In the genomic region with DNA sequence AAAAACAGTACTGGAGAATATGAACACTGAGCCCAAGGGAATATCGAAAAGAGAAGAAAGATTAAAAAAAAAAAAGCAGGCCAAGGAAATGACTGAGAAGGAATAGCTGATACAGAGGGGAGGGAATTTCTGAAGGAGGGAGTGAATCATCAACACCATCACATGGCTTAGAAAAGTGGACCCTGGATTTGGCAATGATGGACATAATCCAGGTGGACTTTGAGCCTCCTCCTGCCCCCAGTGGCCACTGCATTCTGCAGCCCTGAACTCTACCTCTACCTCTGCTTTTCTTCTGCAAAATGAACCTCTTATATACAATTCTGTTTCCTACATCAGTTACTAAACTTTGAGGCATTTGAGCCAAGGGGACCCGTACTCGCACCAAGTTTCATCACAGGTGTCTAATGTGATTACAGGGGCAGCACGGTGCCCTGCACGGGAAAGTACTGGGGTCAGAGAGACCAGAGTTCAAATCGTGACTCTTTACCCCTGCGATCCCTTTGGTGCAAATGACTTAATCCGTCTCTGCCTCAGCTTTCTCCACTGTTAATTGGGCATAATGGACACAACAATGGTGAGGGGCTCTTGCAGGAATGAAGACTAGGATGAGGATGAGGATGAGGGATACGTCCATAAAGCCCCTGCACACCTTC, we compare ENCODE assay signal across 8 cellular contexts. TPM values are rescaled to one million over a fixed set of nuclear protein-coding genes. Genes with fewer than 3 reads are reported as not detected.
DNase-seq lines count a peak whose midpoint lies in the region; ATAC-seq and TF ChIP-seq lines count a peak whose summit lies in the region.

No MANE protein-coding gene starts in this region.

- H3K9me3 ChIP-seq in BLaER1 treated with 17β-estradiol and CSF1 and Interleukin-3, amounts not matched to agents 10 nM and 100 nM (replicated peaks in 1 of 11) = no peaks in the 10 kb centered on the region
- H3K9me3 ChIP-seq in mucosa of descending colon = no peaks in the 10 kb centered on the region

- peaks cover 13% of the 10 kb centered on the region for H3K36me3 Mint-ChIP-seq in MCF 10A (ENCODE audit: insufficient read depth, unreplicated experiment)

- ATAC-seq in mucosa of descending colon = peak; percentile 49

- no peaks in the 10 kb centered on the region for H3K27me3 Mint-ChIP-seq in MCF 10A (ENCODE audit: insufficient read depth, unreplicated experiment)

- H3K4me3 ChIP-seq in BLaER1 treated with 17β-estradiol and CSF1 and Interleukin-3, amounts not matched to agents 10 nM and 100 nM = peak overlapping the region; percentile 64 to 80 (median 71); a peak in 16 of 20 replicates
- peak overlapping the region; percentile 80 for H3K4me3 ChIP-seq in mucosa of descending colon

- DNase-seq in HuH-7 (ENCODE audit: low spot score) = peak; percentile 27
- DNase-seq in MCF 10A (ENCODE audit: unreplicated experiment) = peak; percentile 82
- DNase-seq in mucosa of descending colon = peak in 2 of 3 donors; percentile 31 to 34
- DNase-seq in amygdala (lab: John Stamatoyannopoulos, UW) = no peak
- DNase-seq in OCI-M2 (lab: John Stamatoyannopoulos, UW; ENCODE audit: unreplicated experiment) = no peak
- no peak for DNase-seq in KG1 (lab: John Stamatoyannopoulos, UW)
- DNase-seq in NCI-H446 treated with DMSO at 0.1 percent for 48 hours (lab: John Stamatoyannopoulos, UW) = no peak

- H3K4me1 Mint-ChIP-seq in MCF 10A (ENCODE audit: insufficient read depth, unreplicated experiment) = peaks cover 48% of the 10 kb centered on the region

- peak overlapping the region in 3 of 11 experiments; percentile 79 to 82 (median 79); a peak in 5 of 22 replicates for H3K9ac ChIP-seq in BLaER1 treated with 17β-estradiol and CSF1 and Interleukin-3, amounts not matched to agents 10 nM and 100 nM

- BruUV-seq in MCF 10A (replicated peaks; lab: Mats Ljungman, UMichigan) = TSS peak; percentile 20

- peaks cover 5 to 17% (median 14%) of the 10 kb centered on the region in 10 experiments; a peak in 18 of 20 replicates for H3K4me1 ChIP-seq in BLaER1 treated with 17β-estradiol and CSF1 and Interleukin-3, amounts not matched to agents 10 nM and 100 nM
- peaks cover 12% of the 10 kb centered on the region for H3K4me1 ChIP-seq in mucosa of descending colon (ENCODE audit: low read depth)

- no peaks in the 10 kb centered on the region for H3K9me3 Mint-ChIP-seq in MCF 10A (ENCODE audit: unreplicated experiment)

- peak overlapping the region; percentile 58 for H3K27ac Mint-ChIP-seq in MCF 10A (ENCODE audit: low read depth, unreplicated experiment)

- TF ChIP-seq CTCF in MCF 10A (IDR thresholded peaks at IDR 0.05; ENCODE audit: unreplicated experiment) (no peak), mucosa of descending colon (IDR thresholded peaks at IDR 0.05) (no peak)

- H4K20me1 ChIP-seq in BLaER1 treated with 17β-estradiol and CSF1 and Interleukin-3, amounts not matched to agents 10 nM and 100 nM = no peaks in the 10 kb centered on the region

- POLR2A ChIA-PET in MCF 10A (lab: Yijun Ruan, JAX) = interaction anchor here (0.6 to 1.9 kb wide), 5 partner anchors 8 to 344 kb away, joined by 3 to 16 read pairs (median 4); a partner anchor contains a TSS

- H3K27ac ChIP-seq in BLaER1 treated with 17β-estradiol and CSF1 and Interleukin-3, amounts not matched to agents 10 nM and 100 nM = no peak overlapping the region

- H3K36me3 ChIP-seq in BLaER1 treated with 17β-estradiol and CSF1 and Interleukin-3, amounts not matched to agents 10 nM and 100 nM = peaks cover 0 to 17% (median 5%) of the 10 kb centered on the region in 11 experiments; a peak in 9 of 22 replicates
- no peaks in the 10 kb centered on the region for H3K36me3 ChIP-seq in mucosa of descending colon (ENCODE audit: low read depth)

- H3K27me3 ChIP-seq in BLaER1 treated with 17β-estradiol and CSF1 and Interleukin-3, amounts not matched to agents 10 nM and 100 nM = peaks cover 0 to 14% (median 9%) of the 10 kb centered on the region in 11 experiments; a peak in 9 of 22 replicates

- intact Hi-C loops in MCF 10A (cut with micrococcal nuclease) = loop anchor here (5.0 kb wide), 3 partner anchors 73 to 328 kb away; a partner anchor contains a TSS
- intact Hi-C loops in mucosa of descending colon (cut with DNase I, micrococcal nuclease) = no loop called here

- CTCF ChIA-PET in MCF 10A (lab: Yijun Ruan, JAX) = interaction anchor here (0.7 to 2.0 kb wide), 7 partner anchors 9 to 682 kb away, joined by 3 to 9 read pairs (median 4); no protein-coding TSS in a partner anchor

- H3K4me3 Mint-ChIP-seq in MCF 10A (ENCODE audit: unreplicated experiment) = peak overlapping the region; percentile 82

- H3K4me2 ChIP-seq in BLaER1 treated with 17β-estradiol and CSF1 and Interleukin-3, amounts not matched to agents 10 nM and 100 nM = peak overlapping the region; percentile 85 to 98 (median 94)

RNA-seq across cellular contexts. Expression of a gene that starts 1.1 kb away (rescaled TPM):
- total RNA-seq in MCF 10A (2022) (66.3 and 94.1 TPM in 2 replicates), mucosa of descending colon (100 to 1,000 TPM in 1 of 3 donors, 10 to 100 TPM in 2; 34.0 to 110 (median 67.1) TPM)

Comparison
In these comparisons a context has a peak if more than half of its experiments do, and no peak if none do; other contexts are left out.
1. DNase-seq: peak in HuH-7 (single experiment), MCF 10A (single experiment) and mucosa of descending colon (2 of 3); none in amygdala (0 of 56), OCI-M2 (single experiment), KG1 (single experiment) and NCI-H446 treated with DMSO at 0.1 percent for 48 hours (single experiment).